1 cellular context compared by ENCODE assay signal in genomic region chr11:82732734-82733443, GRCh38.
TF ChIP-seq lines count a peak whose summit lies in the region.

No MANE protein-coding gene starts in this region.

TF ChIP-seq in GM23338, 12 proteins besides CTCF, POLR2A, EP300 and RAD21 (continued from another document):
- TF ChIP-seq ZNF462 (CRISPR knock-in tag; IDR thresholded peaks at IDR 0.05) (no peak), NANOG (IDR thresholded peaks at IDR 0.05; ENCODE audit: borderline replicate concordance) (no peak), EZH2phosphoT487 (IDR thresholded peaks at IDR 0.05; ENCODE audit: unreplicated experiment) (no peak), ZNF114 (CRISPR knock-in tag; IDR thresholded peaks at IDR 0.05) (no peak)
